In genomic region chr17:73803867-73804539, GRCh38 we compare ENCODE assay signal across 1 cellular context.
TF ChIP-seq lines count a peak whose summit lies in the region.

No MANE protein-coding gene starts in this region.

TF ChIP-seq in HepG2, 621 proteins besides CTCF, POLR2A, EP300 and RAD21 (continued from another document):
- TF ChIP-seq STAT6 (CRISPR knock-in tag; IDR thresholded peaks at IDR 0.05; ENCODE audit: borderline replicate concordance) (no peak), ZNF414 (CRISPR knock-in tag; IDR thresholded peaks at IDR 0.05) (no peak)
